ENCODE assay signal across 28 cellular contexts in the genomic region with DNA sequence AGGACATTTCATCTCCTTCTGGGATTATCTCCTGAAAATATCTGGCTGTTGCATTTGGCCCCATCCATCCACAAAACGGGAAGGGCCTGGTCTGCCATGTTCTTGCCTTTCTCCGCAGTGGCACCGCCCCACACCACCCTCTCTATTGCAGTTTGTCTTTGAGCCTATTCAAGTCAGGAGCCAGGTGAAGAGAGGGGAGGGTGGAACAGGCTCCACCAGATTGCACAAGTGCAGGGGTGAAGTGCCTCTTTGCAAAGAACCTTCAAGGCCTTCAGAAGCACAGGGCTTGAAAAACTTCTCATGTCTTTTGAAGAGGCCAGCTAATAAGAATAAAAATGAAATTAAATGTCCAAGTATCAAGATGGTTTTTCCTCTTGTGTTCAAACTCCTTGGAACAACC. TPM values are rescaled to one million over a fixed set of nuclear protein-coding genes. Genes with fewer than 3 reads are reported as not detected.
"Had no signal": no experiment of that assay in that cellular context is flagged by ENCODE, and none has a peak within 500 bp of the region (broad histone marks: within the 10 kb centered on the region; RNA-seq: fewer than 3 reads in every experiment).

No MANE protein-coding gene starts in this region.

- H3K27me3 ChIP-seq: gastrocnemius medialis, neural progenitor cell, right atrium auricular region, sigmoid colon, stomach, tibial artery had no signal

- H3K4me1 ChIP-seq: gastrocnemius medialis, parathyroid adenoma, prostate gland, right atrium auricular region, sigmoid colon, stomach, tibial artery had no signal

- H3K27ac ChIP-seq: epithelial cell of prostate, gastrocnemius medialis, neural progenitor cell, parathyroid adenoma, prostate gland, right atrium auricular region, sigmoid colon, stomach, tibial artery had no signal

- H3K36me3 ChIP-seq: gastrocnemius medialis, neural progenitor cell, prostate gland, right atrium auricular region, sigmoid colon, stomach, tibial artery had no signal

- H3K4me3 ChIP-seq: gastrocnemius medialis, neural progenitor cell, prostate gland, right atrium auricular region, sigmoid colon, stomach, tibial artery had no signal

- ATAC-seq: effector memory CD8-positive, alpha-beta T cell; esophagus mucosa; gastrocnemius medialis; naive thymus-derived CD4-positive, alpha-beta T cell; stimulated activated effector memory CD8-positive, alpha-beta T cell treated with anti-CD3 and anti-CD28 coated beads, Interleukin-12 subunit alpha, Interleukin-12 subunit beta, amount 100 ng/mL, for 72 hours had no signal

- H3K9me3 ChIP-seq: gastrocnemius medialis, prostate gland, right atrium auricular region, sigmoid colon, stomach, tibial artery had no signal

- DNase-seq: cortex of kidney; effector memory CD8-positive, alpha-beta T cell; foreskin fibroblast; gastrocnemius medialis; head of caudate nucleus; mammary epithelial cell; mesendoderm; midbrain; naive thymus-derived CD4-positive, alpha-beta T cell; sigmoid colon; stimulated activated CD4-positive, alpha-beta T cell treated with anti-CD3 and anti-CD28 coated beads, Interleukin-2, amount 100 ng/mL, for 24 hours; stimulated activated CD4-positive, alpha-beta T cell treated with anti-CD3 and anti-CD28 coated beads, Interleukin-4, amount 100 ng/mL, for 24 hours; stimulated activated naive CD4-positive, alpha-beta T cell treated with Interleukin-2 at 50 U/mL for 16 hours; stomach; tibial artery had no signal

RNA-seq across cellular contexts. Expression of a gene that starts 28.7 kb away (rescaled TPM):
- total RNA-seq: dermis microvascular lymphatic vessel endothelial cell; esophagus mucosa; gastrocnemius medialis; glomerular endothelial cell; liver; mammary epithelial cell; mucosa of gallbladder; naive thymus-derived CD4-positive, alpha-beta T cell; osteoblast; prostate gland; right atrium auricular region; sigmoid colon; stomach; temporal lobe had no signal
